ENCODE assay signal across 1 cellular context in the genomic region with DNA sequence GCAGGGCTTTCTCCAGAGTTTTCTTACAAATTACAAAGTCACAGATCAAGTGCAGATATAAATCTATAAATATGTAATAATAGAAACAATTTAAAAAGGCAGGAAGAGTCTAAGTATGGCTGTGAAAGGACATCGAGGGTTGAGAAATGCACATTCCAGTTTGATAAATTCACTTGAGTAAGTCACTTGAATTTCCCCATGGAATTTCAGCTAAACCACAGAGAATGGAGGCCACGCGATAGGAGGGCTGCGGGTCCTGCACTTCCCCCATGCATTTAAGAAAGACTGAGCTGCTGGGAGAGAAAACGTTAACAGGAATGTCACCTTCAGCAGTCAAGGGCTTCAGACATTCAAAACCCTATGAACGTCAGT.
TF ChIP-seq lines count a peak whose summit lies in the region.

No MANE protein-coding gene starts in this region.

TF ChIP-seq in HEK293T, 16 proteins besides CTCF, POLR2A, EP300 and RAD21:
- TF ChIP-seq ARNT (IDR thresholded peaks at IDR 0.05) (no peak), BHLHE40 (IDR thresholded peaks at IDR 0.05; ENCODE audit: borderline replicate concordance) (no peak), SUZ12 (IDR thresholded peaks at IDR 0.05) (no peak), L3MBTL2 (conservative IDR thresholded peaks at IDR 0.05) (no peak), FOXA1 (IDR thresholded peaks at IDR 0.05) (no peak), ZNF384 (IDR thresholded peaks at IDR 0.05) (no peak), TARDBP (IDR thresholded peaks at IDR 0.05) (no peak), LEF1 (IDR thresholded peaks at IDR 0.05; ENCODE audit: borderline replicate concordance) (no peak), SP1 (IDR thresholded peaks at IDR 0.05) (no peak)
